ENCODE assay signal across 8 cellular contexts in the genomic region with DNA sequence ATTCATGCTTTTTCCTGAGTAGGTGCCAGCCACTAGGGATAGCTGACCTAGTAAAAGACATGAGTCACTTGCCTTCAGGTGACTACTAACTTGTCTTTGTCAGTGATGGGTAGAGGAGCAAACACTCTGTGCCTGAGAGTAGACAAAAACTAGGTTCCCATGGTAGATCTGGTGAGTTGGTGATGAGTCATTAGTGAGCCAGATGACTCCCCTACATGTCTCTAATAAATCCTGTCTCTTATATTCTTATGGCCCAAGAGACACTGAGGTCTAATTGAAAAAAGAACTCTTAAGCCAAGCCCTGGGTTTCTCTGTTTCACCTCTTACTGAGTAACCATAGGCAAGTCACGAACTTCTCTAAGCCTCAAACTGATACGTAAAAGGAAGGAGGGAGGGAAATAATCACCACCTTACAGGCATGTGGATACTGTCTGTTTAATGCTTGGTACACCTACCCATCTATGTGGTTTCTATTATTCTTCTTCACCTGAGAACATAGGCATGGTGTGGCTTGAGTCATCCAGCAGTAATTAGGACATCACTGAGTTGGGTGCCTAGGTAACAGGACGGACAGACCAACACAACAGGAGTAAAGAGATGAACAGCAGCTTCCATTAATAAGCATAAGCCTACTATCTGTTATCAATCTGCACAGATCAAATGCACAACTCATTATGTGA. TPM values are rescaled to one million over a fixed set of nuclear protein-coding genes. Genes with fewer than 3 reads are reported as not detected.
DNase-seq lines count a peak whose midpoint lies in the region; ATAC-seq and TF ChIP-seq lines count a peak whose summit lies in the region.

No MANE protein-coding gene starts in this region.

- peaks cover 59% of the 10 kb centered on the region for H3K4me1 Mint-ChIP-seq in osteocyte (ENCODE audit: unreplicated experiment)

- no peak overlapping the region for H3K4me3 ChIP-seq in cardiac fibroblast (replicated peaks in 1 of 2; ENCODE audit: low read depth in 2 of 2, low read length in 2 of 2)

- no peaks in the 10 kb centered on the region for H3K9me3 Mint-ChIP-seq in osteocyte (ENCODE audit: unreplicated experiment)

- DNase-seq in COLO829 (ENCODE audit: low spot score) (peak; percentile 57), LHCN-M2 (ENCODE audit: low read depth) (peak; percentile 99), cardiac fibroblast (ENCODE audit: low read depth in 2 of 2) (peak; percentile 68 to 99), osteocyte (ENCODE audit: extremely low spot score, unreplicated experiment) (no peak), DMS153 treated with DMSO at 0.1 percent for 48 hours (lab: John Stamatoyannopoulos, UW; ENCODE audit: unreplicated experiment) (no peak), epidermal melanocyte (ENCODE audit: insufficient read length, low spot score) (no peak)
- no peak for DNase-seq in activated CD8-positive, alpha-beta memory T cell treated with anti-CD3 and anti-CD28 coated beads, Interleukin-2, amount 50 U/mL, for 48 hours

- ATAC-seq in HG02852 (IDR thresholded peaks at IDR 0.05; ENCODE audit: unreplicated experiment): no peak

- TF ChIP-seq CTCF in cardiac fibroblast (IDR thresholded peaks at IDR 0.05; ENCODE audit: low read depth, low read length) (no peak), osteocyte (IDR thresholded peaks at IDR 0.05) (no peak)

- no peak overlapping the region for H3K4me3 Mint-ChIP-seq in osteocyte (ENCODE audit: unreplicated experiment)

- H3K27me3 Mint-ChIP-seq in osteocyte (ENCODE audit: unreplicated experiment): no peaks in the 10 kb centered on the region

- H3K27ac Mint-ChIP-seq in osteocyte (ENCODE audit: unreplicated experiment): peak overlapping the region; percentile 94

- H3K36me3 Mint-ChIP-seq in osteocyte (ENCODE audit: unreplicated experiment): peaks cover 46% of the 10 kb centered on the region

RNA-seq across cellular contexts. Expression of gene TTPAL, which starts 20.3 kb away (rescaled TPM):
- 19.9 and 20.6 TPM in 2 replicates for total RNA-seq in LHCN-M2 (2014; rRNA removed)
- polyA plus RNA-seq in LHCN-M2 (2012): 7.3 TPM
- 18.9 and 20.8 TPM in 2 replicates for total RNA-seq in osteocyte

RNA-seq across cellular contexts. Expression of gene SERINC3, which starts 25.9 kb away (rescaled TPM):
- total RNA-seq in LHCN-M2 (2014; rRNA removed) (60.1 and 70.8 TPM in 2 replicates), osteocyte (121 and 125 TPM in 2 replicates)
- polyA plus RNA-seq in LHCN-M2 (2012): 65.5 TPM

Comparison
In these comparisons a context has a peak if more than half of its experiments do, and no peak if none do; other contexts are left out.
1. DNase-seq: peak in COLO829 (single experiment), LHCN-M2 (single experiment) and cardiac fibroblast (2 of 2); none in osteocyte (single experiment), DMS153 treated with DMSO at 0.1 percent for 48 hours (single experiment), epidermal melanocyte (single experiment) and activated CD8-positive, alpha-beta memory T cell treated with anti-CD3 and anti-CD28 coated beads, Interleukin-2, amount 50 U/mL, for 48 hours (single experiment).